Comparison of ENCODE assay signal across 22 cellular contexts in the genomic region with DNA sequence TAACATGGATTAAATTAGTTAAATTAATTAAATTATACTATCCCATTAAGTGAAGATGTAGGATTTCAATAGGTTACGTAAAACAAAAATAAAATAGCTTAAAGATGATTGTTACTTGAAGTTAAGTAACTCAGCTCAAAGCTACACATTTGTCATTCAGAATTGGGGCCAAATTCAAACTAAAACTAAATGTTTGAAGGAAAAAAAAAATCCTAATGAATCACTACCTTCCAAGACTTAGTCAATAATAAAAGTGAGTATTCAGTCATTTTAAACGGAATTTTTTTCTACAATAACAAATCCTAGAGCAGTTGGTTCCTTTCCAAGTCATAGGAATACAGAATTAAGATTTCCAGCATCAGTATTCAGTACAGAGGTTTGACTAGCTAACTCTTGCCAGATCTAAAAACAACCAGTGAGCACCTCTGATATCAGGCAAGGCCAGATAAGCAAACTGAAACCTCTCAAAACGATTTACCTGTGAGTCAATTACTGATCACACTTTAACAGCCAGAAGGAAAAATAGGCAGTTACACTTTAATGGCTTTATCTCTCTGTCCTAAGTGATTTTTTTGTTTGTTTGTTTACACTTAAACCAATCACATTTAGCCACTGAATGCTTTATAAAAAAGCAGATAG.
"Had no signal": no experiment of that assay in that cellular context is flagged by ENCODE, and none has a peak within 500 bp of the region (broad histone marks: within the 10 kb centered on the region; RNA-seq: fewer than 3 reads in every experiment).

No MANE protein-coding gene starts in this region.

- DNase-seq: activated B cell treated with CpG ODN at 0.5 μM for 24 hours; activated CD4-positive, alpha-beta memory T cell treated with anti-CD3 and anti-CD28 coated beads for 36 hours; activated CD4-positive, alpha-beta T cell treated with anti-CD3 and anti-CD28 coated beads for 4 hours; activated gamma-delta T cell treated with Interleukin-2 at 50 U/mL for 16 hours; activated T-cell treated with anti-CD3 and anti-CD28 coated beads for 4 hours; amygdala; body of pancreas; foreskin fibroblast; glutamatergic neuron; hippocampal formation; kidney; occipital lobe; sigmoid colon; spleen; stimulated activated naive CD4-positive, alpha-beta T cell; T-helper 1 cell; T-helper 9 cell; thyroid gland had no signal

- H3K36me3 ChIP-seq: esophagus muscularis mucosa, sigmoid colon, spleen, thyroid gland had no signal

- H3K4me3 ChIP-seq: body of pancreas, coronary artery, esophagus muscularis mucosa, lung, sigmoid colon, spleen, thyroid gland had no signal

- H3K4me1 ChIP-seq: body of pancreas, spleen had no signal

- H3K27me3 ChIP-seq: body of pancreas, esophagus muscularis mucosa, sigmoid colon, spleen, thyroid gland had no signal

- H3K27ac ChIP-seq: body of pancreas, coronary artery, esophagus muscularis mucosa, sigmoid colon, spleen, thyroid gland had no signal

- H3K9me3 ChIP-seq: thyroid gland had no signal

- ATAC-seq: body of pancreas, left lobe of liver had no signal
